ENCODE assay signal across 8 cellular contexts in the genomic region with DNA sequence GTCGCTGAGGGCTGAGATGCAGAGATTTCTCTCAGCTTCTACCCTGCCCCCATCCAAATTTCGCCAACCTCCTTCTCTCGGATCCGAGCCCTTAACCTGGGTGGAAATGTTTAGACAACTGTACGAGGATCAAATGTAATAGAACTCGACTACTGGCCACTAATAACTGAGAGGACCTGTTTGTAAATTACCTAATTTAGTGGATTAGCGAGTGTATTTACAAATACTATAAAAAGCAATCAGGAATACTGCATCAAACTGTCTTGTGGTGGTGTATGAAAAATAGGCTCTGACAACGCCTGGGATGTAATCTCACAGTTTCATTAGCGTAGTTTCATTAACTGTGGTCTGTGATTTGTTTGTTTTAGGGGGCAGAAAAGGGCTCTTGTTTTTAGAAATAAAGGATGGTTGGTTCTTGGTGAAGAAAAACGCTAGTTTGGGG. TPM values are rescaled to one million over a fixed set of nuclear protein-coding genes. Genes with fewer than 3 reads are reported as not detected.
A peak's percentile ranks its signal among the peaks of the same experiment; 100 is the strongest.
DNase-seq lines count a peak whose midpoint lies in the region; ATAC-seq, FAIRE-seq and TF ChIP-seq lines count a peak whose summit lies in the region.

No MANE protein-coding gene starts in this region.

- TF ChIP-seq POLR2A in GM12878 (IDR thresholded peaks at IDR 0.05; ENCODE audit: low read depth, low read length), result no peak

- peaks cover 27% of the 10 kb centered on the region for H3K4me1 Mint-ChIP-seq in activated naive CD4-positive, alpha-beta T cell treated with anti-CD3 and anti-CD28 coated beads, Interleukin-2, amount 50 U/mL, for 24 hours
- peaks cover 43% of the 10 kb centered on the region for H3K4me1 Mint-ChIP-seq in type B pancreatic cell (ENCODE audit: unreplicated experiment)

- H3K4me3 ChIP-seq in GM12878 (peak overlapping the region; percentile 87), lower lobe of right lung (peak overlapping the region; percentile 85)

- no peak for TF ChIP-seq EP300 in GM12878 (IDR thresholded peaks at IDR 0.05; ENCODE audit: borderline replicate concordance in 1 of 2, control insufficient read depth in 1 of 2, low read depth in 2 of 2, low read length in 2 of 2)

- TF ChIP-seq CTCF in GM12878 (IDR thresholded peaks at IDR 0.05 in 2 of 3, conservative IDR thresholded peaks at IDR 0.05 in 1 of 3; ENCODE audit: control insufficient read depth in 2 of 3, extremely low read depth in 1 of 3, insufficient read depth in 1 of 3, low read depth in 3 of 3, low read length in 3 of 3), result no peak
- no peak for TF ChIP-seq CTCF in lower lobe of right lung (IDR thresholded peaks at IDR 0.05)
- TF ChIP-seq CTCF in type B pancreatic cell (conservative IDR thresholded peaks at IDR 0.05), result no peak

- TF ChIP-seq RAD21 in GM12878 (IDR thresholded peaks at IDR 0.05; ENCODE audit: insufficient read depth, low read depth, low read length), result no peak

- H3K4me2 ChIP-seq in GM12878 (ENCODE audit: control insufficient read depth, insufficient read depth), result peak overlapping the region; percentile 86

- H3K27ac ChIP-seq in GM12878 (ENCODE audit: control insufficient read depth, insufficient read depth) (peak overlapping the region; percentile 10; the same call in 1 of the 2 replicates), lower lobe of right lung (peak overlapping the region; percentile 88)

- intact Hi-C loops in GM12878 (cut with micrococcal nuclease; ENCODE audit: unreplicated experiment), result loop anchor here (5.0 to 10.0 kb wide), 3 partner anchors 112 to 471 kb away; partner anchors contain the start of gene TMEM38B
- intact Hi-C loops in lower lobe of right lung (cut with DNase I), result no loop called here

- H3K9me3 ChIP-seq in GM12878 (replicated peaks; ENCODE audit: control insufficient read depth, insufficient read depth, low read length), result no peaks in the 10 kb centered on the region
- no peaks in the 10 kb centered on the region for H3K9me3 ChIP-seq in lower lobe of right lung

- H3K4me3 Mint-ChIP-seq in activated naive CD4-positive, alpha-beta T cell treated with anti-CD3 and anti-CD28 coated beads, Interleukin-2, amount 50 U/mL, for 24 hours, result peak overlapping the region; percentile 94
- H3K4me3 Mint-ChIP-seq in type B pancreatic cell, result peak overlapping the region; percentile 95

- peak overlapping the region; percentile 75 for H2AFZ ChIP-seq in GM12878 (ENCODE audit: control insufficient read depth, low read depth, low read length)

- BruUV-seq in GM12878 (replicated peaks; lab: Mats Ljungman, UMichigan), result TSS peak; percentile 61

- H3K36me3 ChIP-seq in GM12878 (ENCODE audit: control insufficient read depth in 2 of 2, insufficient read depth in 2 of 2, low read length in 1 of 2) (no peaks in the 10 kb centered on the region), lower lobe of right lung (no peaks in the 10 kb centered on the region)

- POLR2A ChIA-PET in GM12878 (lab: Charles Lee), result interaction anchor here (0.7 to 2.0 kb wide), 5 partner anchors 9 to 122 kb away, joined by 3 to 10 read pairs (median 6); no protein-coding TSS in a partner anchor

- H3K9ac ChIP-seq in GM12878 (ENCODE audit: control insufficient read depth, insufficient read depth, low read length), result peak overlapping the region; percentile 73

- H3K9me3 Mint-ChIP-seq in activated naive CD4-positive, alpha-beta T cell treated with anti-CD3 and anti-CD28 coated beads, Interleukin-2, amount 50 U/mL, for 24 hours, result no peaks in the 10 kb centered on the region
- no peaks in the 10 kb centered on the region for H3K9me3 Mint-ChIP-seq in type B pancreatic cell

- FAIRE-seq in GM12878 (lab: Jason Lieb, UNC), result no peak

- no peak for DNase-seq in activated naive CD4-positive, alpha-beta T cell treated with Interleukin-2 at 50 U/mL for 16 hours
- DNase-seq in GM12878 (ENCODE audit: low read depth, low spot score) (no peak), lower lobe of right lung (no peak), type B pancreatic cell (ENCODE audit: extremely low spot score, unreplicated experiment) (no peak), T1000 (lab: John Stamatoyannopoulos, UW) (no peak)

- CTCF ChIA-PET in GM12878 (lab: Yijun Ruan, JAX), result interaction anchor here (0.7 to 1.7 kb wide), 7 partner anchors 15 to 194 kb away, joined by 3 to 5 read pairs (median 4); no protein-coding TSS in a partner anchor

- H3K4me1 ChIP-seq in GM12878 (ENCODE audit: control insufficient read depth, insufficient read depth, low read length) (peaks cover 11% of the 10 kb centered on the region), lower lobe of right lung (peaks cover 34% of the 10 kb centered on the region)

- H3K36me3 Mint-ChIP-seq in activated naive CD4-positive, alpha-beta T cell treated with anti-CD3 and anti-CD28 coated beads, Interleukin-2, amount 50 U/mL, for 24 hours, result no peaks in the 10 kb centered on the region
- no peaks in the 10 kb centered on the region for H3K36me3 Mint-ChIP-seq in type B pancreatic cell

- no peak overlapping the region for H3K27ac Mint-ChIP-seq in activated naive CD4-positive, alpha-beta T cell treated with anti-CD3 and anti-CD28 coated beads, Interleukin-2, amount 50 U/mL, for 24 hours
- H3K27ac Mint-ChIP-seq in type B pancreatic cell, result peak overlapping the region; percentile 96

- H4K20me1 ChIP-seq in GM12878 (ENCODE audit: control insufficient read depth, insufficient read depth), result no peaks in the 10 kb centered on the region

- SMC1A ChIA-PET in GM12878 (lab: Charles Lee; ENCODE audit: uncharacterized antibody, unreplicated experiment), result interaction anchor here (0.9 to 1.2 kb wide), 4 partner anchors 8 to 140 kb away, joined by 3 read pairs; no protein-coding TSS in a partner anchor

- RAD21 ChIA-PET in GM12878 (lab: Charles Lee; ENCODE audit: unreplicated experiment), result interaction anchor here (0.9 to 2.0 kb wide), 8 partner anchors 17 to 168 kb away, joined by 3 to 10 read pairs (median 4); no protein-coding TSS in a partner anchor

- peak; percentile 3; the same call in 2 of the 3 replicates for ATAC-seq in GM12878
- no peak for ATAC-seq in lower lobe of right lung
- no peak for ATAC-seq in esophagus mucosa
- ATAC-seq in GM19035 (IDR thresholded peaks at IDR 0.05; ENCODE audit: unreplicated experiment), result no peak

- H3K27me3 ChIP-seq in GM12878 (replicated peaks in 1 of 2; ENCODE audit: control insufficient read depth in 2 of 2, insufficient read depth in 2 of 2, low read length in 1 of 2) (no peaks in the 10 kb centered on the region), lower lobe of right lung (ENCODE audit: low read depth) (no peaks in the 10 kb centered on the region)

- peaks cover 4% of the 10 kb centered on the region for H3K79me2 ChIP-seq in GM12878 (ENCODE audit: control insufficient read depth, insufficient read depth, low read length)

- peaks cover 2% of the 10 kb centered on the region for H3K27me3 Mint-ChIP-seq in activated naive CD4-positive, alpha-beta T cell treated with anti-CD3 and anti-CD28 coated beads, Interleukin-2, amount 50 U/mL, for 24 hours
- peaks cover 9% of the 10 kb centered on the region for H3K27me3 Mint-ChIP-seq in type B pancreatic cell

- WGBS in GM12878 (ENCODE audit: insufficient coverage, insufficient replicate concordance, low lambda C conversion rate, missing lambda C conversion rate), result 4% methylated on average over 10 of the region's 10 CpGs

- in situ Hi-C loops in GM12878 (cut with MboI), result no loop called here

TF ChIP-seq in GM12878, 131 proteins besides CTCF, POLR2A, EP300 and RAD21 (continues in another document):
- TF ChIP-seq PKNOX1 (IDR thresholded peaks at IDR 0.05) (no peak), RUNX3 (IDR thresholded peaks at IDR 0.05; ENCODE audit: low read length) (peak; percentile 14; the same call in 1 of the 2 replicates)

RNA-seq across cellular contexts. Expression of gene SLC44A1, which starts 1.3 kb away (rescaled TPM):
- total RNA-seq in GM12878 (2013; cell fraction: nucleolus; rRNA removed), result 21.4 and 23.9 TPM in 2 replicates
- 14.4 and 15.4 TPM in 2 replicates for total RNA-seq in GM12878 (2014; rRNA removed)
- 13.4 TPM in 2 replicates for total RNA-seq in GM12878 (2014; rRNA removed; fragmentation: Illumina TruSeq; extraction: Trizol)
- total RNA-seq in GM12878 (2021), result 21.2 and 22.6 TPM in 2 replicates
- 9.2 TPM for polyA plus RNA-seq in GM12878 (2011; ENCODE audit: low read depth)
- 11.5 and 14.5 TPM in 2 replicates for polyA plus RNA-seq in GM12878 (2011; rRNA removed)
- polyA plus RNA-seq in GM12878 (2011; cell fraction: cytosol; rRNA removed), result 9.0 and 10.3 TPM in 2 replicates
- polyA plus RNA-seq in GM12878 (2011; cell fraction: nucleus; rRNA removed), result 3.5 and 4.3 TPM in 2 replicates
- 9.1 and 12.0 TPM in 2 replicates for polyA plus RNA-seq in GM12878 (2012)
- 13.3 and 15.0 TPM in 2 replicates for polyA plus RNA-seq in GM12878 (2014; fragmentation: Illumina TruSeq; extraction: Trizol)
- polyA plus RNA-seq in GM12878 (2014; fragmentation: Nextera tagmentation; extraction: Ambion mirVana), result 1 to 10 TPM; 5.0 to 5.2 TPM
- 9.5 and 11.5 TPM in 2 replicates for polyA plus RNA-seq in GM12878 (2014; rRNA removed)
- polyA plus RNA-seq in GM12878 (2016; fragmentation: Nextera tagmentation; extraction: Ambion mirVana), result 10 to 100 TPM in 1 of 2 experiments, 1 to 10 TPM in 1; 2.4 to 15.6 TPM
- polyA minus RNA-seq in GM12878 (2011; rRNA and poly(A)+ RNA removed), result 27.1 and 32.2 TPM in 2 replicates
- 6.1 and 8.7 TPM in 2 replicates for polyA minus RNA-seq in GM12878 (2011; cell fraction: cytosol; rRNA and poly(A)+ RNA removed)
- 4.8 and 7.1 TPM in 2 replicates for polyA minus RNA-seq in GM12878 (2011; cell fraction: nucleus; rRNA and poly(A)+ RNA removed)
- 55.2 TPM for total RNA-seq in lower lobe of right lung
- total RNA-seq in type B pancreatic cell (ENCODE audit: low replicate concordance), result 47.2 and 130 TPM in 2 replicates
- 49.5 TPM for total RNA-seq in esophagus mucosa
